24 cellular contexts compared by ENCODE assay signal in genomic region chr22:44247346-44247745, GRCh38.
"Had no signal": no experiment of that assay in that cellular context is flagged by ENCODE, and none has a peak within 500 bp of the region (broad histone marks: within the 10 kb centered on the region; RNA-seq: fewer than 3 reads in every experiment).

No MANE protein-coding gene starts in this region.

- ATAC-seq: activated CD4-positive, alpha-beta T cell treated with anti-CD3 and anti-CD28 coated beads for 36 hours; activated CD8-positive, alpha-beta T cell treated with anti-CD3 and anti-CD28 coated beads for 36 hours; activated T-helper 17 cell treated with anti-CD3 and anti-CD28 coated beads, Interleukin-2, amount 50 U/mL, for 72 hours; body of pancreas; Panc1 had no signal

- H3K4me3 Mint-ChIP-seq: activated CD4-positive, alpha-beta T cell treated with anti-CD3 and anti-CD28 coated beads for 36 hours; activated CD8-positive, alpha-beta T cell treated with anti-CD3 and anti-CD28 coated beads for 36 hours; activated T-helper 17 cell treated with anti-CD3 and anti-CD28 coated beads, Interleukin-2, amount 50 U/mL, for 72 hours had no signal

- DNase-seq: activated CD4-positive, alpha-beta T cell treated with anti-CD3 and anti-CD28 coated beads for 36 hours; activated CD8-positive, alpha-beta T cell treated with anti-CD3 and anti-CD28 coated beads for 36 hours; activated naive CD4-positive, alpha-beta T cell treated with anti-CD3 and anti-CD28 coated beads, Interleukin-2, amount 50 U/mL, for 16 hours; activated T-cell treated with anti-CD3 and anti-CD28 coated beads for 4 hours; amniotic stem cell; body of pancreas; central memory CD4-positive, alpha-beta T cell; MG63; MV-4-11; NCI-H1092 treated with DMSO at 0.1 percent for 48 hours; NCI-H1417 treated with DMSO at 0.1 percent for 48 hours; NCI-H1694; NCI-H2029; NCI-H2107; NCI-H510A treated with DMSO at 0.1 percent for 48 hours; NK-92 treated with Interleukin-12 subunit alpha and Interleukin-12 subunit beta, amount 100 ng/mL, for 24 hours; OCI-M1; Right ventricle myocardium superior; SJCRH30; SK-N-SH; T-helper 1 cell; WERI-Rb-1 had no signal

- H3K27ac Mint-ChIP-seq: activated CD4-positive, alpha-beta T cell treated with anti-CD3 and anti-CD28 coated beads for 36 hours; activated CD8-positive, alpha-beta T cell treated with anti-CD3 and anti-CD28 coated beads for 36 hours; activated T-helper 17 cell treated with anti-CD3 and anti-CD28 coated beads, Interleukin-2, amount 50 U/mL, for 72 hours had no signal

- H3K4me1 Mint-ChIP-seq: activated CD4-positive, alpha-beta T cell treated with anti-CD3 and anti-CD28 coated beads for 36 hours; activated T-helper 17 cell treated with anti-CD3 and anti-CD28 coated beads, Interleukin-2, amount 50 U/mL, for 72 hours had no signal
